24 cellular contexts compared by ENCODE assay signal in the genomic region with DNA sequence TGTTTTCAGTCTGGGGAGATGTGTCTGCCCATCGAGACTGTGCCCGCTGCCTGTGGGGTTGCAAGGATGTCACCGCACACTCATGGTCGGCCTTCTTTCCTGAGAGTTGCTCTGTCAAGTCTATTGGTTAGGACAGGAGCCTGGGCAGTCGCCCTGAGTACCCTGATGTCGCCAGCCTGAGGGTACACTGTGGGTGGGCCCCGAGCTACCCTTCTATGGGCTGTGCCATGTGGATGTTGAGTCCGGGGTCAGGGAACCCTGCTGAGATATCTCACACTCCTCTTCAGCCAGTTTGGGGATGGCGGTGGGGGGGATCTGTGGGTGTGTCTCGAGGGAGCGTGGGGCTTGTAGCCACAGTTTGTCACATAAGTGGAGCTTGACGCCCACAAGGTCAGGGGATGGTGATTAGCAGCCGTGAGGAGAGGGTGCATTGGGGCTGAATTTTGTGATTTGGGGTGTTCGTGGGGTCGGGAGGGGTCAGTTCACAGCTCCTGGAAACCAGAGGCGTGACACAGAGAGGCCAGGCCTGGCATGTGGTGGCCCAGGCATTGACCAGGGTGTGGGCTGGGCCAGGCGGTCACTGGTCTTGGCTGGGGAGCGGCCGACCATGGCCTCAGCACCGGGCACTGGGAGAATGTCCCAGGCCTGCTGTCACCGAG. TPM values are rescaled to one million over a fixed set of nuclear protein-coding genes. Genes with fewer than 3 reads are reported as not detected.
A peak's percentile ranks its signal among the peaks of the same experiment; 100 is the strongest.
DNase-seq lines count a peak whose midpoint lies in the region; ATAC-seq and TF ChIP-seq lines count a peak whose summit lies in the region.
"Had no signal": no experiment of that assay in that cellular context is flagged by ENCODE, and none has a peak within 500 bp of the region (broad histone marks: within the 10 kb centered on the region; RNA-seq: fewer than 3 reads in every experiment).

No MANE protein-coding gene starts in this region.

- H3K9me3 ChIP-seq in lower lobe of right lung (no peaks in the 10 kb centered on the region), OCI-LY7 (ENCODE audit: low read length) (no peaks in the 10 kb centered on the region)
- H3K9me3 ChIP-seq: SK-N-SH had no signal

- no peak overlapping the region for H3K27ac Mint-ChIP-seq in activated T-cell treated with anti-CD3 and anti-CD28 coated beads, Interleukin-2, amount 50 U/mL, for 24 hours
- no peak overlapping the region for H3K27ac Mint-ChIP-seq in activated T-cell treated with anti-CD3 and anti-CD28 coated beads, Interleukin-2, amount 50 U/mL, for 72 hours
- no peak overlapping the region for H3K27ac Mint-ChIP-seq in WTC11
- H3K27ac Mint-ChIP-seq: CD4-positive, alpha-beta memory T cell; dendritic cell treated with granulocyte-macrophage colony-stimulating factor and Interleukin-4, amounts not matched to agents 40 ng/mL and 50 ng/mL, for 4 days had no signal

- no peak overlapping the region for H3K4me3 Mint-ChIP-seq in activated T-cell treated with anti-CD3 and anti-CD28 coated beads, Interleukin-2, amount 50 U/mL, for 24 hours
- no peak overlapping the region for H3K4me3 Mint-ChIP-seq in activated T-cell treated with anti-CD3 and anti-CD28 coated beads, Interleukin-2, amount 50 U/mL, for 72 hours
- no peak overlapping the region for H3K4me3 Mint-ChIP-seq in WTC11
- H3K4me3 Mint-ChIP-seq: CD4-positive, alpha-beta memory T cell; dendritic cell treated with granulocyte-macrophage colony-stimulating factor and Interleukin-4, amounts not matched to agents 40 ng/mL and 50 ng/mL, for 4 days had no signal

- H3K4me1 ChIP-seq in lower lobe of right lung (no peaks in the 10 kb centered on the region), OCI-LY7 (ENCODE audit: insufficient read depth, low read length, poor library complexity, severe bottlenecking) (peaks cover 14% of the 10 kb centered on the region)

- POLR2A ChIA-PET in WTC11 (lab: Charles Lee): no interaction called here
- POLR2A ChIA-PET in OCI-LY7 (lab: Charles Lee): no interaction called here

- peaks cover 4% of the 10 kb centered on the region for H3K4me1 Mint-ChIP-seq in activated T-cell treated with anti-CD3 and anti-CD28 coated beads, Interleukin-2, amount 50 U/mL, for 24 hours (ENCODE audit: low read depth)
- no peaks in the 10 kb centered on the region for H3K4me1 Mint-ChIP-seq in activated T-cell treated with anti-CD3 and anti-CD28 coated beads, Interleukin-2, amount 50 U/mL, for 72 hours (ENCODE audit: low read depth)
- H3K4me1 Mint-ChIP-seq in WTC11: peaks cover 4% of the 10 kb centered on the region

- no peaks in the 10 kb centered on the region for H3K9me2 ChIP-seq in OCI-LY7 (ENCODE audit: insufficient read depth, low read length)
- H3K9me2 ChIP-seq: SK-N-SH had no signal

- intact Hi-C loops in lower lobe of right lung (cut with DNase I): no loop called here
- intact Hi-C loops in OCI-LY7 (cut with micrococcal nuclease; ENCODE audit: unreplicated experiment): no loop called here

- H3K9me3 Mint-ChIP-seq in activated T-cell treated with anti-CD3 and anti-CD28 coated beads, Interleukin-2, amount 50 U/mL, for 24 hours: no peaks in the 10 kb centered on the region
- H3K9me3 Mint-ChIP-seq in activated T-cell treated with anti-CD3 and anti-CD28 coated beads, Interleukin-2, amount 50 U/mL, for 72 hours: no peaks in the 10 kb centered on the region
- no peaks in the 10 kb centered on the region for H3K9me3 Mint-ChIP-seq in WTC11
- H3K9me3 Mint-ChIP-seq: CD4-positive, alpha-beta memory T cell; dendritic cell treated with granulocyte-macrophage colony-stimulating factor and Interleukin-4, amounts not matched to agents 40 ng/mL and 50 ng/mL, for 4 days had no signal

- no peak overlapping the region for H2AFZ ChIP-seq in OCI-LY7 (ENCODE audit: low read length)

- no peaks in the 10 kb centered on the region for H3K36me3 ChIP-seq in lower lobe of right lung
- H3K36me3 ChIP-seq in OCI-LY7 (ENCODE audit: insufficient read depth, low read length): no peaks in the 10 kb centered on the region

- CTCF ChIA-PET in WTC11 (lab: Charles Lee) (interaction anchor here (1.9 kb wide), 1 partner anchor 25 kb away, joined by 7 read pairs; the partner anchor contains the start of gene LKAAEAR1), OCI-LY7 (lab: Charles Lee; ENCODE audit: unreplicated experiment) (no interaction called here)

- ATAC-seq in activated T-cell treated with anti-CD3 and anti-CD28 coated beads, Interleukin-2, amount 50 U/mL, for 72 hours (replicated peaks in 1 of 2): no peak
- ATAC-seq in WTC11: no peak
- no peak for ATAC-seq in lower lobe of right lung
- no peak for ATAC-seq in GM18517 (IDR thresholded peaks at IDR 0.05; ENCODE audit: unreplicated experiment)
- ATAC-seq: PC-3 had no signal

- no peaks in the 10 kb centered on the region for H4K20me1 ChIP-seq in OCI-LY7 (ENCODE audit: insufficient read depth, low read length)

- no peaks in the 10 kb centered on the region for H3K36me3 Mint-ChIP-seq in activated T-cell treated with anti-CD3 and anti-CD28 coated beads, Interleukin-2, amount 50 U/mL, for 24 hours (ENCODE audit: low read depth)
- H3K36me3 Mint-ChIP-seq in activated T-cell treated with anti-CD3 and anti-CD28 coated beads, Interleukin-2, amount 50 U/mL, for 72 hours (ENCODE audit: insufficient read depth in 2 of 2): no peaks in the 10 kb centered on the region
- H3K36me3 Mint-ChIP-seq in WTC11: no peaks in the 10 kb centered on the region
- H3K36me3 Mint-ChIP-seq: CD4-positive, alpha-beta memory T cell had no signal

- no peak overlapping the region for H3K4me2 ChIP-seq in OCI-LY7 (ENCODE audit: low read length)
- H3K4me2 ChIP-seq: SK-N-SH had no signal

- no TSS peak for BruUV-seq in OCI-LY7 (replicated peaks; lab: Mats Ljungman, UMichigan)

- DNase-seq in activated T-cell treated with anti-CD3 and anti-CD28 coated beads, Interleukin-2, amount 50 U/mL, for 24 hours: peak; percentile 11
- no peak for DNase-seq in activated T-cell treated with anti-CD3 and anti-CD28 coated beads, Interleukin-2, amount 50 U/mL, for 72 hours
- DNase-seq in WTC11 (ENCODE audit: low spot score): peak; percentile 7
- peak; percentile 26 for DNase-seq in lower lobe of right lung
- peak; percentile 0 for DNase-seq in superior temporal gyrus (ENCODE audit: extremely low spot score)
- no peak for DNase-seq in OCI-LY7 (ENCODE audit: low spot score)
- DNase-seq in H4 (ENCODE audit: low spot score): no peak
- DNase-seq: activated CD4-positive, alpha-beta T cell treated with anti-CD3 and anti-CD28 coated beads, Interleukin-2, amount 50 U/mL, for 4 hours; CD4-positive, alpha-beta memory T cell; DMS79 treated with DMSO at 0.1 percent for 48 hours; erythroblast; IMR-90; midbrain; MM.1S; NCI-H1930; NCI-H510A; PC-3; SK-N-SH; small intestine; stimulated activated naive CD4-positive, alpha-beta T cell had no signal

- H3K27me3 Mint-ChIP-seq in activated T-cell treated with anti-CD3 and anti-CD28 coated beads, Interleukin-2, amount 50 U/mL, for 24 hours: peaks cover 4% of the 10 kb centered on the region
- H3K27me3 Mint-ChIP-seq in activated T-cell treated with anti-CD3 and anti-CD28 coated beads, Interleukin-2, amount 50 U/mL, for 72 hours (ENCODE audit: low read depth): peaks cover 1% of the 10 kb centered on the region
- peaks cover 3% of the 10 kb centered on the region for H3K27me3 Mint-ChIP-seq in WTC11 (ENCODE audit: low read depth)

- TF ChIP-seq CTCF in WTC11 (IDR thresholded peaks at IDR 0.05) (no peak), lower lobe of right lung (IDR thresholded peaks at IDR 0.05) (no peak), OCI-LY7 (conservative IDR thresholded peaks at IDR 0.05; ENCODE audit: low read length) (no peak)

- H3K27me3 ChIP-seq in lower lobe of right lung (ENCODE audit: low read depth): peaks cover 5% of the 10 kb centered on the region

- H3K4me3 ChIP-seq in lower lobe of right lung: no peak overlapping the region
- H3K4me3 ChIP-seq in OCI-LY7 (ENCODE audit: low read depth, low read length, poor library complexity, severe bottlenecking): no peak overlapping the region

- H3K79me2 ChIP-seq in OCI-LY7 (ENCODE audit: insufficient read depth, low read depth, low read length): no peaks in the 10 kb centered on the region

- H3K27ac ChIP-seq in lower lobe of right lung: no peak overlapping the region
- no peak overlapping the region for H3K27ac ChIP-seq in OCI-LY7 (ENCODE audit: low read depth, low read length, poor library complexity, severe bottlenecking)

RNA-seq across cellular contexts. Expression of gene NPBWR2, which starts 1.5 kb away (rescaled TPM):
- total RNA-seq in activated T-cell treated with anti-CD3 and anti-CD28 coated beads, Interleukin-2, amount 50 U/mL, for 72 hours: not detected
- total RNA-seq in WTC11 (2021) (not detected in 3 replicates), lower lobe of right lung (not detected), OCI-LY7 (2022) (not detected in 2 replicates)
- total RNA-seq in OCI-LY7 (2014; rRNA removed; shearing (Covaris generic)): not detected in 2 replicates
- total RNA-seq in H4 (2014; rRNA removed; shearing (Covaris generic)): not detected in 2 replicates
- total RNA-seq: CD4-positive, alpha-beta memory T cell; IMR-90; osteocyte; PC-3; urinary bladder had no signal

RNA-seq across cellular contexts. Expression of gene LKAAEAR1, which starts 24.7 kb away (rescaled TPM):
- total RNA-seq in activated T-cell treated with anti-CD3 and anti-CD28 coated beads, Interleukin-2, amount 50 U/mL, for 72 hours: under 1 TPM in 1 of 2 donors, not detected in 1; 0.29 TPM
- total RNA-seq in WTC11 (2021) (0.53 to 1.7 TPM (median 0.73 TPM) in 3 replicates), lower lobe of right lung (0.97 TPM), OCI-LY7 (2022) (not detected in 2 replicates)
- total RNA-seq in OCI-LY7 (2014; rRNA removed; shearing (Covaris generic)): not detected in 2 replicates
- total RNA-seq in H4 (2014; rRNA removed; shearing (Covaris generic)): 0.60 TPM in 1 of 2 replicates, not detected in the other
- total RNA-seq: IMR-90, osteocyte, urinary bladder had no signal

RNA-seq across cellular contexts. Expression of gene OPRL1, which starts 29.0 kb away (rescaled TPM):
- 1 to 10 TPM; 1.3 to 1.7 TPM for total RNA-seq in activated T-cell treated with anti-CD3 and anti-CD28 coated beads, Interleukin-2, amount 50 U/mL, for 72 hours
- total RNA-seq in WTC11 (2021) (1.7 to 2.2 TPM (median 2.0 TPM) in 3 replicates), lower lobe of right lung (2.6 TPM), OCI-LY7 (2022) (6.1 and 7.6 TPM in 2 replicates)
- 4.8 and 6.4 TPM in 2 replicates for total RNA-seq in OCI-LY7 (2014; rRNA removed; shearing (Covaris generic))
- total RNA-seq in H4 (2014; rRNA removed; shearing (Covaris generic)): 0.23 and 0.97 TPM in 2 replicates

RNA-seq across cellular contexts. Expression of gene RGS19, which starts 29.5 kb away (rescaled TPM):
- total RNA-seq in activated T-cell treated with anti-CD3 and anti-CD28 coated beads, Interleukin-2, amount 50 U/mL, for 72 hours: 10 to 100 TPM; 38.1 to 40.0 TPM
- total RNA-seq in WTC11 (2021) (13.8 to 15.9 TPM (median 15.1 TPM) in 3 replicates), lower lobe of right lung (57.5 TPM), OCI-LY7 (2022) (63.5 and 69.4 TPM in 2 replicates)
- 85.5 and 106 TPM in 2 replicates for total RNA-seq in OCI-LY7 (2014; rRNA removed; shearing (Covaris generic))
- total RNA-seq in H4 (2014; rRNA removed; shearing (Covaris generic)): 18.5 and 19.8 TPM in 2 replicates

RNA-seq across cellular contexts. Expression of gene TCEA2, which starts 45.9 kb away (rescaled TPM):
- 10 to 100 TPM; 55.5 to 61.6 TPM for total RNA-seq in activated T-cell treated with anti-CD3 and anti-CD28 coated beads, Interleukin-2, amount 50 U/mL, for 72 hours
- 55.8 to 63.6 TPM (median 63.5 TPM) in 3 replicates for total RNA-seq in WTC11 (2021)
- 38.8 TPM for total RNA-seq in lower lobe of right lung
- 36.4 and 37.5 TPM in 2 replicates for total RNA-seq in OCI-LY7 (2014; rRNA removed; shearing (Covaris generic))
- total RNA-seq in OCI-LY7 (2022): 71.2 and 72.3 TPM in 2 replicates
- 40.6 and 41.7 TPM in 2 replicates for total RNA-seq in H4 (2014; rRNA removed; shearing (Covaris generic))

Comparison
In these comparisons a context has a peak if more than half of its experiments do, and no peak if none do; other contexts are left out.
1. DNase-seq: peak in activated T-cell treated with anti-CD3 and anti-CD28 coated beads, Interleukin-2, amount 50 U/mL, for 24 hours (single experiment), WTC11 (single experiment), lower lobe of right lung (single experiment) and superior temporal gyrus (single experiment); none in activated T-cell treated with anti-CD3 and anti-CD28 coated beads, Interleukin-2, amount 50 U/mL, for 72 hours (0 of 2), OCI-LY7 (single experiment) and H4 (single experiment).